Comparison of ENCODE assay signal across 1 cellular context in genomic region chr3:32684800-32685603, GRCh38.
TF ChIP-seq lines count a peak whose summit lies in the region.

Gene CNOT10, plus strand, starts transcription at chr3:32685188. Its CDS starts 273 bp downstream, at chr3:32685461.

TF ChIP-seq in HepG2, 621 proteins besides CTCF, POLR2A, EP300 and RAD21 (continued from another document and continues in another):
- TF ChIP-seq ZNF646 (CRISPR knock-in tag; IDR thresholded peaks at IDR 0.05) (no peak), TAF15 (IDR thresholded peaks at IDR 0.05; ENCODE audit: low read depth, low read length, poor library complexity, severe bottlenecking) (no peak), SALL1 (CRISPR knock-in tag; IDR thresholded peaks at IDR 0.05) (peak; percentile 81), ZNF235 (CRISPR knock-in tag; IDR thresholded peaks at IDR 0.05; ENCODE audit: borderline replicate concordance) (peak; percentile 69; the same call in 1 of the 2 replicates), ESRRA (CRISPR knock-in tag; IDR thresholded peaks at IDR 0.05; ENCODE audit: low read depth) (peak; percentile 8; the same call in 1 of the 2 replicates), SMAD1 (CRISPR knock-in tag; IDR thresholded peaks at IDR 0.05; ENCODE audit: borderline replicate concordance, low read depth) (peak; percentile 46; the same call in 1 of the 2 replicates), GZF1 (CRISPR knock-in tag; IDR thresholded peaks at IDR 0.05) (0 out of 2 replicates have a peak, but pooled peaks have one; percentile 70), FOXK1 (CRISPR knock-in tag; IDR thresholded peaks at IDR 0.05; ENCODE audit: borderline replicate concordance, low read depth) (peak; percentile 65), FOXA3 (CRISPR knock-in tag; IDR thresholded peaks at IDR 0.05) (0 out of 2 replicates have a peak, but pooled peaks have one; percentile 13), ZNF782 (CRISPR knock-in tag; IDR thresholded peaks at IDR 0.05; ENCODE audit: borderline replicate concordance) (no peak; the same call in 1 of the 2 replicates), ZNF264 (CRISPR knock-in tag; IDR thresholded peaks at IDR 0.05) (peak; percentile 58; the same call in 1 of the 2 replicates), ZBTB39 (CRISPR knock-in tag; IDR thresholded peaks at IDR 0.05) (no peak), UBTF (CRISPR knock-in tag; IDR thresholded peaks at IDR 0.05) (peak; percentile 92), ZNF24 (IDR thresholded peaks at IDR 0.05) (no peak), PPARG (CRISPR knock-in tag; conservative IDR thresholded peaks at IDR 0.05) (peak; percentile 42; the same call in 1 of the 2 replicates), ATRX (CRISPR knock-in tag; IDR thresholded peaks at IDR 0.05; ENCODE audit: borderline replicate concordance) (no peak), NCOR1 (IDR thresholded peaks at IDR 0.05; ENCODE audit: borderline replicate concordance, low read length) (peak; percentile 57; the same call in 1 of the 2 replicates), ZFP41 (CRISPR knock-in tag; IDR thresholded peaks at IDR 0.05; ENCODE audit: borderline replicate concordance) (no peak), ZBTB46 (CRISPR knock-in tag; IDR thresholded peaks at IDR 0.05; ENCODE audit: borderline replicate concordance) (no peak), ZNF337 (CRISPR knock-in tag; IDR thresholded peaks at IDR 0.05; ENCODE audit: borderline replicate concordance, low read depth) (peak; percentile 70; the same call in 1 of the 2 replicates)
- TF ChIP-seq, protein P1, sequence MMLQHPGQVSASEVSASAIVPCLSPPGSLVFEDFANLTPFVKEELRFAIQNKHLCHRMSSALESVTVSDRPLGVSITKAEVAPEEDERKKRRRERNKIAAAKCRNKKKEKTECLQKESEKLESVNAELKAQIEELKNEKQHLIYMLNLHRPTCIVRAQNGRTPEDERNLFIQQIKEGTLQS (CRISPR knock-in tag; IDR thresholded peaks at IDR 0.05): no peak
- TF ChIP-seq, protein P2, sequence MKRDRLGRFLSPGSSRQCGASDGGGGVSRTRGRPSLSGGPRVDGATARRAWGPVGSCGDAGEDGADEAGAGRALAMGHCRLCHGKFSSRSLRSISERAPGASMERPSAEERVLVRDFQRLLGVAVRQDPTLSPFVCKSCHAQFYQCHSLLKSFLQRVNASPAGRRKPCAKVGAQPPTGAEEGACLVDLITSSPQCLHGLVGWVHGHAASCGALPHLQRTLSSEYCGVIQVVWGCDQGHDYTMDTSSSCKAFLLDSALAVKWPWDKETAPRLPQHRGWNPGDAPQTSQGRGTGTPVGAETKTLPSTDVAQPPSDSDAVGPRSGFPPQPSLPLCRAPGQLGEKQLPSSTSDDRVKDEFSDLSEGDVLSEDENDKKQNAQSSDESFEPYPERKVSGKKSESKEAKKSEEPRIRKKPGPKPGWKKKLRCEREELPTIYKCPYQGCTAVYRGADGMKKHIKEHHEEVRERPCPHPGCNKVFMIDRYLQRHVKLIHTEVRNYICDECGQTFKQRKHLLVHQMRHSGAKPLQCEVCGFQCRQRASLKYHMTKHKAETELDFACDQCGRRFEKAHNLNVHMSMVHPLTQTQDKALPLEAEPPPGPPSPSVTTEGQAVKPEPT (CRISPR knock-in tag; IDR thresholded peaks at IDR 0.05; ENCODE audit: low read depth): no peak
- TF ChIP-seq, protein P3, sequence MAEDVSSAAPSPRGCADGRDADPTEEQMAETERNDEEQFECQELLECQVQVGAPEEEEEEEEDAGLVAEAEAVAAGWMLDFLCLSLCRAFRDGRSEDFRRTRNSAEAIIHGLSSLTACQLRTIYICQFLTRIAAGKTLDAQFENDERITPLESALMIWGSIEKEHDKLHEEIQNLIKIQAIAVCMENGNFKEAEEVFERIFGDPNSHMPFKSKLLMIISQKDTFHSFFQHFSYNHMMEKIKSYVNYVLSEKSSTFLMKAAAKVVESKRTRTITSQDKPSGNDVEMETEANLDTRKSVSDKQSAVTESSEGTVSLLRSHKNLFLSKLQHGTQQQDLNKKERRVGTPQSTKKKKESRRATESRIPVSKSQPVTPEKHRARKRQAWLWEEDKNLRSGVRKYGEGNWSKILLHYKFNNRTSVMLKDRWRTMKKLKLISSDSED (CRISPR knock-in tag; IDR thresholded peaks at IDR 0.05): no peak
- TF ChIP-seq, protein P4, sequence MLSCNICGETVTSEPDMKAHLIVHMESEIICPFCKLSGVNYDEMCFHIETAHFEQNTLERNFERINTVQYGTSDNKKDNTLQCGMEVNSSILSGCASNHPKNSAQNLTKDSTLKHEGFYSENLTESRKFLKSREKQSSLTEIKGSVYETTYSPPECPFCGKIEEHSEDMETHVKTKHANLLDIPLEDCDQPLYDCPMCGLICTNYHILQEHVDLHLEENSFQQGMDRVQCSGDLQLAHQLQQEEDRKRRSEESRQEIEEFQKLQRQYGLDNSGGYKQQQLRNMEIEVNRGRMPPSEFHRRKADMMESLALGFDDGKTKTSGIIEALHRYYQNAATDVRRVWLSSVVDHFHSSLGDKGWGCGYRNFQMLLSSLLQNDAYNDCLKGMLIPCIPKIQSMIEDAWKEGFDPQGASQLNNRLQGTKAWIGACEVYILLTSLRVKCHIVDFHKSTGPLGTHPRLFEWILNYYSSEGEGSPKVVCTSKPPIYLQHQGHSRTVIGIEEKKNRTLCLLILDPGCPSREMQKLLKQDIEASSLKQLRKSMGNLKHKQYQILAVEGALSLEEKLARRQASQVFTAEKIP (CRISPR knock-in tag; IDR thresholded peaks at IDR 0.05; ENCODE audit: borderline replicate concordance): no peak
- TF ChIP-seq, protein P5, sequence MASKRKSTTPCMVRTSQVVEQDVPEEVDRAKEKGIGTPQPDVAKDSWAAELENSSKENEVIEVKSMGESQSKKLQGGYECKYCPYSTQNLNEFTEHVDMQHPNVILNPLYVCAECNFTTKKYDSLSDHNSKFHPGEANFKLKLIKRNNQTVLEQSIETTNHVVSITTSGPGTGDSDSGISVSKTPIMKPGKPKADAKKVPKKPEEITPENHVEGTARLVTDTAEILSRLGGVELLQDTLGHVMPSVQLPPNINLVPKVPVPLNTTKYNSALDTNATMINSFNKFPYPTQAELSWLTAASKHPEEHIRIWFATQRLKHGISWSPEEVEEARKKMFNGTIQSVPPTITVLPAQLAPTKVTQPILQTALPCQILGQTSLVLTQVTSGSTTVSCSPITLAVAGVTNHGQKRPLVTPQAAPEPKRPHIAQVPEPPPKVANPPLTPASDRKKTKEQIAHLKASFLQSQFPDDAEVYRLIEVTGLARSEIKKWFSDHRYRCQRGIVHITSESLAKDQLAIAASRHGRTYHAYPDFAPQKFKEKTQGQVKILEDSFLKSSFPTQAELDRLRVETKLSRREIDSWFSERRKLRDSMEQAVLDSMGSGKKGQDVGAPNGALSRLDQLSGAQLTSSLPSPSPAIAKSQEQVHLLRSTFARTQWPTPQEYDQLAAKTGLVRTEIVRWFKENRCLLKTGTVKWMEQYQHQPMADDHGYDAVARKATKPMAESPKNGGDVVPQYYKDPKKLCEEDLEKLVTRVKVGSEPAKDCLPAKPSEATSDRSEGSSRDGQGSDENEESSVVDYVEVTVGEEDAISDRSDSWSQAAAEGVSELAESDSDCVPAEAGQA (IDR thresholded peaks at IDR 0.05; ENCODE audit: low read depth): peak; percentile 42; the same call in 1 of the 2 replicates
- TF ChIP-seq, protein P5 (CRISPR knock-in tag; IDR thresholded peaks at IDR 0.05; ENCODE audit: borderline replicate concordance): 0 out of 2 replicates have a peak, but pooled peaks have one; percentile 78
